Comparison of ENCODE assay signal across 18 cellular contexts in genomic region chr5:38151878-38152277, GRCh38.
"Had no signal": no experiment of that assay in that cellular context is flagged by ENCODE, and none has a peak within 500 bp of the region (broad histone marks: within the 10 kb centered on the region; RNA-seq: fewer than 3 reads in every experiment).

No MANE protein-coding gene starts in this region.

- H3K4me3 Mint-ChIP-seq: endodermal cell; naive thymus-derived CD8-positive, alpha-beta T cell; neural progenitor cell had no signal

- H3K4me3 ChIP-seq: coronary artery, gastrocnemius medialis, heart right ventricle, mucosa of descending colon, neural progenitor cell, ovary, right atrium auricular region, smooth muscle cell had no signal

- H3K27ac ChIP-seq: coronary artery, gastrocnemius medialis, heart right ventricle, neural progenitor cell, ovary, right atrium auricular region had no signal

- H3K36me3 ChIP-seq: gastrocnemius medialis, heart right ventricle, neural progenitor cell, ovary, right atrium auricular region had no signal

- ATAC-seq: gastrocnemius medialis; heart right ventricle; mucosa of descending colon; naive thymus-derived CD8-positive, alpha-beta T cell had no signal

- H3K9me3 ChIP-seq: gastrocnemius medialis, heart right ventricle, mucosa of descending colon, ovary, right atrium auricular region had no signal

- H3K27ac Mint-ChIP-seq: endodermal cell; naive thymus-derived CD8-positive, alpha-beta T cell; neural progenitor cell had no signal

- H3K9me3 Mint-ChIP-seq: endodermal cell, neural progenitor cell had no signal

- DNase-seq: effector CD4-positive, alpha-beta T cell; endodermal cell; erythroblast; gastrocnemius medialis; heart right ventricle; hypothalamus; kidney glomerular epithelial cell; mucosa of descending colon; naive thymus-derived CD8-positive, alpha-beta T cell; nucleus accumbens; ovary; stimulated activated CD4-positive, alpha-beta T cell treated with anti-CD3 and anti-CD28 coated beads, Interleukin-2, amount 100 ng/mL, for 48 hours; stimulated activated naive CD4-positive, alpha-beta T cell treated with Interleukin-2 at 50 U/mL for 16 hours; trophoblast cell had no signal

- H3K4me1 Mint-ChIP-seq: endodermal cell; naive thymus-derived CD8-positive, alpha-beta T cell; neural progenitor cell had no signal

- H3K4me2 ChIP-seq: neural progenitor cell, smooth muscle cell had no signal

- H3K4me1 ChIP-seq: heart right ventricle, neural progenitor cell, right atrium auricular region had no signal

- H3K9ac ChIP-seq: neural progenitor cell had no signal

- H3K27me3 ChIP-seq: gastrocnemius medialis, neural progenitor cell, ovary, right atrium auricular region had no signal

- H3K36me3 Mint-ChIP-seq: naive thymus-derived CD8-positive, alpha-beta T cell; neural progenitor cell had no signal

- H2AFZ ChIP-seq: neural progenitor cell had no signal
